1 cellular context compared by ENCODE assay signal in genomic region chr10:70457759-70458305, GRCh38.
TF ChIP-seq lines count a peak whose summit lies in the region.

No MANE protein-coding gene starts in this region.

TF ChIP-seq in endothelial cell of umbilical vein, 7 proteins besides CTCF, POLR2A, EP300 and RAD21 (continued from another document):
- TF ChIP-seq EZH2 (IDR thresholded peaks at IDR 0.05; ENCODE audit: borderline replicate concordance, low read depth, low read length, severe bottlenecking) (no peak), FOS (IDR thresholded peaks at IDR 0.05; ENCODE audit: borderline replicate concordance, insufficient read depth, low read length) (no peak), MYC (IDR thresholded peaks at IDR 0.05; ENCODE audit: low read depth, low read length) (no peak)
TF ChIP-seq in endothelial cell of umbilical vein: peak in this region for 0.
